1 cellular context compared by ENCODE assay signal in genomic region chr20:31710423-31711250, GRCh38.
TF ChIP-seq lines count a peak whose summit lies in the region.

No MANE protein-coding gene starts in this region.

TF ChIP-seq in HepG2, 621 proteins besides CTCF, POLR2A, EP300 and RAD21:
- TF ChIP-seq HNF1B (CRISPR knock-in tag; IDR thresholded peaks at IDR 0.05) = no peak
- TF ChIP-seq POLR2G (IDR thresholded peaks at IDR 0.05; ENCODE audit: low read depth, low read length) = peak; percentile 74
- no peak for TF ChIP-seq HMGA1 (CRISPR knock-in tag; conservative IDR thresholded peaks at IDR 0.05)
- no peak for TF ChIP-seq ZNF761 (CRISPR knock-in tag; conservative IDR thresholded peaks at IDR 0.05)
- TF ChIP-seq DMAP1 (CRISPR knock-in tag; IDR thresholded peaks at IDR 0.05) = no peak
- TF ChIP-seq ZFX (CRISPR knock-in tag; IDR thresholded peaks at IDR 0.05; ENCODE audit: low read depth) = peak; percentile 34; the same call in 1 of the 2 replicates
- no peak for TF ChIP-seq ATF3 (CRISPR knock-in tag; IDR thresholded peaks at IDR 0.05)
- TF ChIP-seq SRSF1 (optimal IDR thresholded peaks at IDR 0.05; ENCODE audit: low read depth, low read length) = no peak
- TF ChIP-seq ZNF510 (CRISPR knock-in tag; IDR thresholded peaks at IDR 0.05; ENCODE audit: low read depth) = 0 out of 2 replicates have a peak, but pooled peaks have one; percentile 22
- TF ChIP-seq RBFOX2 (IDR thresholded peaks at IDR 0.05; ENCODE audit: low read depth, low read length) = peak; percentile 44; the same call in 1 of the 2 replicates
- TF ChIP-seq SPEN (CRISPR knock-in tag; IDR thresholded peaks at IDR 0.05; ENCODE audit: low read depth) = 0 out of 2 replicates have a peak, but pooled peaks have one; percentile 24
- TF ChIP-seq MTERF4 (CRISPR knock-in tag; IDR thresholded peaks at IDR 0.05) = 0 out of 2 replicates have a peak, but pooled peaks have one; percentile 48
- peak; percentile 94 for TF ChIP-seq ZSCAN22 (CRISPR knock-in tag; IDR thresholded peaks at IDR 0.05)
- peak; percentile 26; the same call in 1 of the 2 replicates for TF ChIP-seq ZNF550 (CRISPR knock-in tag; IDR thresholded peaks at IDR 0.05; ENCODE audit: borderline replicate concordance)
- TF ChIP-seq HDAC1 (CRISPR knock-in tag; IDR thresholded peaks at IDR 0.05) = peak; percentile 1; the same call in 1 of the 2 replicates
- TF ChIP-seq, protein P1, sequence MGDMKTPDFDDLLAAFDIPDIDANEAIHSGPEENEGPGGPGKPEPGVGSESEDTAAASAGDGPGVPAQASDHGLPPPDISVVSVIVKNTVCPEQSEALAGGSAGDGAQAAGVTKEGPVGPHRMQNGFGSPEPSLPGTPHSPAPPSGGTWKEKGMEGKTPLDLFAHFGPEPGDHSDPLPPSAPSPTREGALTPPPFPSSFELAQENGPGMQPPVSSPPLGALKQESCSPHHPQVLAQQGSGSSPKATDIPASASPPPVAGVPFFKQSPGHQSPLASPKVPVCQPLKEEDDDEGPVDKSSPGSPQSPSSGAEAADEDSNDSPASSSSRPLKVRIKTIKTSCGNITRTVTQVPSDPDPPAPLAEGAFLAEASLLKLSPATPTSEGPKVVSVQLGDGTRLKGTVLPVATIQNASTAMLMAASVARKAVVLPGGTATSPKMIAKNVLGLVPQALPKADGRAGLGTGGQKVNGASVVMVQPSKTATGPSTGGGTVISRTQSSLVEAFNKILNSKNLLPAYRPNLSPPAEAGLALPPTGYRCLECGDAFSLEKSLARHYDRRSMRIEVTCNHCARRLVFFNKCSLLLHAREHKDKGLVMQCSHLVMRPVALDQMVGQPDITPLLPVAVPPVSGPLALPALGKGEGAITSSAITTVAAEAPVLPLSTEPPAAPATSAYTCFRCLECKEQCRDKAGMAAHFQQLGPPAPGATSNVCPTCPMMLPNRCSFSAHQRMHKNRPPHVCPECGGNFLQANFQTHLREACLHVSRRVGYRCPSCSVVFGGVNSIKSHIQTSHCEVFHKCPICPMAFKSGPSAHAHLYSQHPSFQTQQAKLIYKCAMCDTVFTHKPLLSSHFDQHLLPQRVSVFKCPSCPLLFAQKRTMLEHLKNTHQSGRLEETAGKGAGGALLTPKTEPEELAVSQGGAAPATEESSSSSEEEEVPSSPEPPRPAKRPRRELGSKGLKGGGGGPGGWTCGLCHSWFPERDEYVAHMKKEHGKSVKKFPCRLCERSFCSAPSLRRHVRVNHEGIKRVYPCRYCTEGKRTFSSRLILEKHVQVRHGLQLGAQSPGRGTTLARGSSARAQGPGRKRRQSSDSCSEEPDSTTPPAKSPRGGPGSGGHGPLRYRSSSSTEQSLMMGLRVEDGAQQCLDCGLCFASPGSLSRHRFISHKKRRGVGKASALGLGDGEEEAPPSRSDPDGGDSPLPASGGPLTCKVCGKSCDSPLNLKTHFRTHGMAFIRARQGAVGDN (CRISPR knock-in tag; IDR thresholded peaks at IDR 0.05) = peak; percentile 37; the same call in 1 of the 2 replicates
- no peak for TF ChIP-seq HNF4G (IDR thresholded peaks at IDR 0.05; ENCODE audit: borderline replicate concordance, low read depth, low read length)
- peak; percentile 17; the same call in 1 of the 2 replicates for TF ChIP-seq HNF4G (CRISPR knock-in tag; IDR thresholded peaks at IDR 0.05; ENCODE audit: borderline replicate concordance, low read depth)
- TF ChIP-seq ZNF354B (CRISPR knock-in tag; IDR thresholded peaks at IDR 0.05) = 0 out of 2 replicates have a peak, but pooled peaks have one; percentile 10
- 0 out of 2 replicates have a peak, but pooled peaks have one; percentile 9 for TF ChIP-seq POGK (CRISPR knock-in tag; conservative IDR thresholded peaks at IDR 0.05)
- TF ChIP-seq, protein P2, sequence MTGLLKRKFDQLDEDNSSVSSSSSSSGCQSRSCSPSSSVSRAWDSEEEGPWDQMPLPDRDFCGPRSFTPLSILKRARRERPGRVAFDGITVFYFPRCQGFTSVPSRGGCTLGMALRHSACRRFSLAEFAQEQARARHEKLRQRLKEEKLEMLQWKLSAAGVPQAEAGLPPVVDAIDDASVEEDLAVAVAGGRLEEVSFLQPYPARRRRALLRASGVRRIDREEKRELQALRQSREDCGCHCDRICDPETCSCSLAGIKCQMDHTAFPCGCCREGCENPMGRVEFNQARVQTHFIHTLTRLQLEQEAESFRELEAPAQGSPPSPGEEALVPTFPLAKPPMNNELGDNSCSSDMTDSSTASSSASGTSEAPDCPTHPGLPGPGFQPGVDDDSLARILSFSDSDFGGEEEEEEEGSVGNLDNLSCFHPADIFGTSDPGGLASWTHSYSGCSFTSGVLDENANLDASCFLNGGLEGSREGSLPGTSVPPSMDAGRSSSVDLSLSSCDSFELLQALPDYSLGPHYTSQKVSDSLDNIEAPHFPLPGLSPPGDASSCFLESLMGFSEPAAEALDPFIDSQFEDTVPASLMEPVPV (CRISPR knock-in tag; IDR thresholded peaks at IDR 0.05) = peak; percentile 24; the same call in 1 of the 2 replicates
- TF ChIP-seq ZNF446 (CRISPR knock-in tag; IDR thresholded peaks at IDR 0.05) = 0 out of 2 replicates have a peak, but pooled peaks have one; percentile 44
- TF ChIP-seq, protein P3, sequence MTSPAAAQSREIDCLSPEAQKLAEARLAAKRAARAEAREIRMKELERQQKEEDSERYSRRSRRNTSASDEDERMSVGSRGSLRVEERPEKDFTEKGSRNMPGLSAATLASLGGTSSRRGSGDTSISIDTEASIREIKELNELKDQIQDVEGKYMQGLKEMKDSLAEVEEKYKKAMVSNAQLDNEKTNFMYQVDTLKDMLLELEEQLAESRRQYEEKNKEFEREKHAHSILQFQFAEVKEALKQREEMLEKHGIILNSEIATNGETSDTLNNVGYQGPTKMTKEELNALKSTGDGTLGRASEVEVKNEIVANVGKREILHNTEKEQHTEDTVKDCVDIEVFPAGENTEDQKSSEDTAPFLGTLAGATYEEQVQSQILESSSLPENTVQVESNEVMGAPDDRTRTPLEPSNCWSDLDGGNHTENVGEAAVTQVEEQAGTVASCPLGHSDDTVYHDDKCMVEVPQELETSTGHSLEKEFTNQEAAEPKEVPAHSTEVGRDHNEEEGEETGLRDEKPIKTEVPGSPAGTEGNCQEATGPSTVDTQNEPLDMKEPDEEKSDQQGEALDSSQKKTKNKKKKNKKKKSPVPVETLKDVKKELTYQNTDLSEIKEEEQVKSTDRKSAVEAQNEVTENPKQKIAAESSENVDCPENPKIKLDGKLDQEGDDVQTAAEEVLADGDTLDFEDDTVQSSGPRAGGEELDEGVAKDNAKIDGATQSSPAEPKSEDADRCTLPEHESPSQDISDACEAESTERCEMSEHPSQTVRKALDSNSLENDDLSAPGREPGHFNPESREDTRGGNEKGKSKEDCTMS (CRISPR knock-in tag; conservative IDR thresholded peaks at IDR 0.05) = 0 out of 2 replicates have a peak, but pooled peaks have one; percentile 1
- no peak for TF ChIP-seq ZNF660 (CRISPR knock-in tag; IDR thresholded peaks at IDR 0.05; ENCODE audit: borderline replicate concordance, low read depth)
- peak; percentile 30; the same call in 1 of the 2 replicates for TF ChIP-seq ZFY (CRISPR knock-in tag; IDR thresholded peaks at IDR 0.05)
- 0 out of 2 replicates have a peak, but pooled peaks have one; percentile 2 for TF ChIP-seq PHF8 (CRISPR knock-in tag; IDR thresholded peaks at IDR 0.05)
- peak; percentile 78 for TF ChIP-seq RBM22 (optimal IDR thresholded peaks at IDR 0.05; ENCODE audit: low read length)
- no peak for TF ChIP-seq AGO2 (optimal IDR thresholded peaks at IDR 0.05; ENCODE audit: low read depth, low read length)
